Comparison of ENCODE assay signal across 20 cellular contexts in the genomic region with DNA sequence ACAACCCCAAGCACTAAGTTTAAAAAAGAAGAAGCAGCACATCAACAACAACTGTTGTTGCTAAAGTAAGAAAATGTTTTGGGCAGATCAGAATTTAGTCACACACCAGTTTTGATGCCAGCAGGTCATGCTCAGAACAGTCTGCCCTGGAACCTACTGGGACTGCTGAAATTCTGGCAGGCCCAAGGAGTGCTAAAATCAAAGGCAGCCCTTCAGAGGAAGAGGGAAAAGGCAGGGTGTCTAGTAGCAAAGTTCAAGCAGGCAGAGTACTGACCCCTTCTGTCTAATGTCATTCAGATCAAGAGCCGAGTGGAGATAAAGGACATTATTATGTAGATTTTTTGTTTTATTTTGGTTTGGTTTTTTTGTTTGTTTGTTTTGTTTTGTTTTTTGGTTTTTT.
"Had no signal": no experiment of that assay in that cellular context is flagged by ENCODE, and none has a peak within 500 bp of the region (broad histone marks: within the 10 kb centered on the region; RNA-seq: fewer than 3 reads in every experiment).

No MANE protein-coding gene starts in this region.

- H3K27me3 ChIP-seq: body of pancreas, esophagus squamous epithelium, sigmoid colon, tibial artery had no signal

- H3K4me3 ChIP-seq: body of pancreas, coronary artery, esophagus squamous epithelium, mucosa of descending colon, sigmoid colon, tibial artery had no signal

- H3K4me3 Mint-ChIP-seq: activated CD4-positive, alpha-beta T cell treated with anti-CD3 and anti-CD28 coated beads, Interleukin-2, amount 10 ng/mL, durations not matched to agents 7 days and 5 days; activated naive CD8-positive, alpha-beta T cell treated with anti-CD3 and anti-CD28 coated beads for 36 hours; activated T-helper 1 cell treated with anti-CD3 and anti-CD28 coated beads, Interleukin-12 subunit alpha, Interleukin-12 subunit beta, Interleukin-2, Interleukin-4 antibody, amounts not matched to agents 30 ng/mL and 10 ng/mL and 1 ng/mL, durations not matched to agents 14 hours and 24 hours and 36 hours; natural killer cell treated with Interleukin-12 subunit alpha and Interleukin-12 subunit beta and Interleukin-15 and Interleukin-18, amount 100 ng/mL, for 72 hours; stimulated activated naive B cell treated with anti-CD40 and anti-IgM and Interleukin-4, amounts not matched to agents 10 μg/mL and 1 μg/mL and 100 μg/mL, for 72 hours; T-helper 1 cell treated with Interleukin-12 subunit alpha and Interleukin-12 subunit beta and Interleukin-4 antibody, amounts not matched to agents 30 μg/mL and 1 μg/mL, for 36 hours had no signal

- H3K9me3 ChIP-seq: body of pancreas, esophagus squamous epithelium, mucosa of descending colon, sigmoid colon, tibial artery had no signal

- H3K27me3 Mint-ChIP-seq: progenitor cell of endocrine pancreas had no signal

- ATAC-seq: body of pancreas; mucosa of descending colon; natural killer cell treated with Interleukin-12 subunit alpha and Interleukin-12 subunit beta and Interleukin-15 and Interleukin-18, amount 100 ng/mL, for 72 hours; stimulated activated naive B cell treated with anti-CD40 and anti-IgM and Interleukin-4, amounts not matched to agents 10 μg/mL and 1 μg/mL and 100 μg/mL, for 72 hours had no signal

- H3K4me1 ChIP-seq: esophagus squamous epithelium, sigmoid colon, tibial artery had no signal

- H3K9me3 Mint-ChIP-seq: activated CD4-positive, alpha-beta T cell treated with anti-CD3 and anti-CD28 coated beads, Interleukin-2, amount 10 ng/mL, durations not matched to agents 7 days and 5 days; activated naive CD8-positive, alpha-beta T cell treated with anti-CD3 and anti-CD28 coated beads for 36 hours; activated T-helper 1 cell treated with anti-CD3 and anti-CD28 coated beads, Interleukin-12 subunit alpha, Interleukin-12 subunit beta, Interleukin-2, Interleukin-4 antibody, amounts not matched to agents 30 ng/mL and 10 ng/mL and 1 ng/mL, durations not matched to agents 14 hours and 24 hours and 36 hours; natural killer cell treated with Interleukin-12 subunit alpha and Interleukin-12 subunit beta and Interleukin-15 and Interleukin-18, amount 100 ng/mL, for 72 hours; T-helper 1 cell treated with Interleukin-12 subunit alpha and Interleukin-12 subunit beta and Interleukin-4 antibody, amounts not matched to agents 30 μg/mL and 1 μg/mL, for 36 hours had no signal

- H3K27ac ChIP-seq: coronary artery, esophagus squamous epithelium, sigmoid colon, tibial artery had no signal

- H3K36me3 Mint-ChIP-seq: activated naive CD8-positive, alpha-beta T cell treated with anti-CD3 and anti-CD28 coated beads for 36 hours; natural killer cell treated with Interleukin-12 subunit alpha and Interleukin-12 subunit beta and Interleukin-15 and Interleukin-18, amount 100 ng/mL, for 72 hours; stimulated activated naive B cell treated with anti-CD40 and anti-IgM and Interleukin-4, amounts not matched to agents 10 μg/mL and 1 μg/mL and 100 μg/mL, for 72 hours had no signal

- H3K4me1 Mint-ChIP-seq: activated CD4-positive, alpha-beta T cell treated with anti-CD3 and anti-CD28 coated beads, Interleukin-2, amount 10 ng/mL, durations not matched to agents 7 days and 5 days; activated naive CD8-positive, alpha-beta T cell treated with anti-CD3 and anti-CD28 coated beads for 36 hours; stimulated activated naive B cell treated with anti-CD40 and anti-IgM and Interleukin-4, amounts not matched to agents 10 μg/mL and 1 μg/mL and 100 μg/mL, for 72 hours had no signal

- DNase-seq: activated CD4-positive, alpha-beta T cell treated with anti-CD3 and anti-CD28 coated beads, Interleukin-2, amount 10 ng/mL, durations not matched to agents 7 days and 5 days; activated CD4-positive, CD25-positive, alpha-beta regulatory T cell; activated CD8-positive, alpha-beta memory T cell treated with anti-CD3 and anti-CD28 coated beads for 24 hours; activated naive CD8-positive, alpha-beta T cell treated with anti-CD3 and anti-CD28 coated beads for 36 hours; amygdala; central memory CD4-positive, alpha-beta T cell; esophagus squamous epithelium; mammary epithelial cell; mucosa of descending colon; occipital lobe; sigmoid colon; stimulated activated CD4-positive, alpha-beta T cell treated with anti-CD3 and anti-CD28 coated beads, Interleukin-4, amount 100 ng/mL, for 1 hour; stimulated activated naive B cell treated with anti-CD40 and anti-IgM and Interleukin-4, amounts not matched to agents 10 μg/mL and 1 μg/mL and 100 μg/mL, for 72 hours; tibial artery had no signal

- H3K27ac Mint-ChIP-seq: activated CD4-positive, alpha-beta T cell treated with anti-CD3 and anti-CD28 coated beads, Interleukin-2, amount 10 ng/mL, durations not matched to agents 7 days and 5 days; activated naive CD8-positive, alpha-beta T cell treated with anti-CD3 and anti-CD28 coated beads for 36 hours; activated T-helper 1 cell treated with anti-CD3 and anti-CD28 coated beads, Interleukin-12 subunit alpha, Interleukin-12 subunit beta, Interleukin-2, Interleukin-4 antibody, amounts not matched to agents 30 ng/mL and 10 ng/mL and 1 ng/mL, durations not matched to agents 14 hours and 24 hours and 36 hours; natural killer cell treated with Interleukin-12 subunit alpha and Interleukin-12 subunit beta and Interleukin-15 and Interleukin-18, amount 100 ng/mL, for 72 hours; progenitor cell of endocrine pancreas; stimulated activated naive B cell treated with anti-CD40 and anti-IgM and Interleukin-4, amounts not matched to agents 10 μg/mL and 1 μg/mL and 100 μg/mL, for 72 hours; T-helper 1 cell treated with Interleukin-12 subunit alpha and Interleukin-12 subunit beta and Interleukin-4 antibody, amounts not matched to agents 30 μg/mL and 1 μg/mL, for 36 hours had no signal
